In the genomic region with DNA sequence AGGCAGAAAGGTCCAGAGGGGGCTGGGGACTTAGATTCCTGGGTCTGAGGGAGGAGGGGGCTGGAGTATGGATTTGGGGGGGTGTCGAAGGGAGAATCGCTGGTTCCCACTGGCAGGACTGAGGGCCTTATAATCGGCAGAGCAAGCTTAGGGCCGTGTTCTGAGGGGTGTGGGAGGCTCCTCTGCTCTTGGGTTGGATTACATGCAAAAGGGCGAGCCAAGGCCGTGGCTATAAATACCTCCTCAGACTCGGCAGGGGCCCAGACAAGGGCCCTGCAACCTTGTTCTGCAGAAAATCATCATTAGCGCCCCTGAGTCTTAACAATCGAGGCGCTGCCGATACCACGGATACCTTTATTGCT, we compare ENCODE assay signal across 8 cellular contexts. TPM values are rescaled to one million over a fixed set of nuclear protein-coding genes. Genes with fewer than 3 reads are reported as not detected.
DNase-seq lines count a peak whose midpoint lies in the region; ATAC-seq and TF ChIP-seq lines count a peak whose summit lies in the region.

No MANE protein-coding gene starts in this region.

- H3K9me3 ChIP-seq in SU-DHL-6 (ENCODE audit: insufficient read depth, low read length): no peaks in the 10 kb centered on the region
- H3K9me3 ChIP-seq in cardiac muscle cell (ENCODE audit: low read depth): no peaks in the 10 kb centered on the region

- H3K4me3 ChIP-seq in SU-DHL-6 (ENCODE audit: insufficient read depth, low read length, poor library complexity, severe bottlenecking) (peak overlapping the region; percentile 32), cardiac muscle cell (peak overlapping the region; percentile 65)

- no peaks in the 10 kb centered on the region for H3K36me3 ChIP-seq in SU-DHL-6 (ENCODE audit: low read length)
- H3K36me3 ChIP-seq in cardiac muscle cell: no peaks in the 10 kb centered on the region

- H3K27me3 ChIP-seq in SU-DHL-6 (ENCODE audit: low read length): no peaks in the 10 kb centered on the region
- H3K27me3 ChIP-seq in cardiac muscle cell: no peaks in the 10 kb centered on the region

- no peaks in the 10 kb centered on the region for H3K27me3 Mint-ChIP-seq in stimulated activated memory B cell treated with anti-CD40 and anti-IgM and Interleukin-4, amounts not matched to agents 10 μg/mL and 1 μg/mL and 100 μg/mL, for 72 hours

- no peaks in the 10 kb centered on the region for H4K20me1 ChIP-seq in SU-DHL-6 (ENCODE audit: low read depth, low read length)

- H2AFZ ChIP-seq in SU-DHL-6 (ENCODE audit: low read depth, low read length, severe bottlenecking): peak overlapping the region; percentile 62

- peaks cover 22% of the 10 kb centered on the region for H3K4me1 ChIP-seq in cardiac muscle cell (ENCODE audit: low read depth)

- H3K9me3 Mint-ChIP-seq in stimulated activated memory B cell treated with anti-CD40 and anti-IgM and Interleukin-4, amounts not matched to agents 10 μg/mL and 1 μg/mL and 100 μg/mL, for 72 hours: peaks cover 7% of the 10 kb centered on the region

- peak overlapping the region; percentile 84 for H3K4me2 ChIP-seq in SU-DHL-6 (ENCODE audit: low read depth, low read length, poor library complexity, severe bottlenecking)

- DNase-seq in cardiac muscle cell (ENCODE audit: low read depth in 1 of 2, low spot score in 1 of 2): no peak
- no peak for DNase-seq in cerebellar nuclear complex (lab: John Stamatoyannopoulos, UW)
- no peak for DNase-seq in ureter (ENCODE audit: low spot score)
- no peak for DNase-seq in NCI-H187 treated with DMSO at 0.1 percent for 48 hours (lab: John Stamatoyannopoulos, UW)

- H3K4me3 Mint-ChIP-seq in stimulated activated memory B cell treated with anti-CD40 and anti-IgM and Interleukin-4, amounts not matched to agents 10 μg/mL and 1 μg/mL and 100 μg/mL, for 72 hours: peak overlapping the region; percentile 85

- H3K36me3 Mint-ChIP-seq in stimulated activated memory B cell treated with anti-CD40 and anti-IgM and Interleukin-4, amounts not matched to agents 10 μg/mL and 1 μg/mL and 100 μg/mL, for 72 hours: peaks cover 5% of the 10 kb centered on the region

- H3K9ac ChIP-seq in SU-DHL-6 (ENCODE audit: low read length): peak overlapping the region; percentile 63

- ATAC-seq in GM19452 (IDR thresholded peaks at IDR 0.05; ENCODE audit: unreplicated experiment): peak; percentile 5
- peak; percentile 5 for ATAC-seq in stimulated activated memory B cell treated with anti-CD40 and anti-IgM and Interleukin-4, amounts not matched to agents 10 μg/mL and 1 μg/mL and 100 μg/mL, for 72 hours
- no peak for ATAC-seq in HG03159 (IDR thresholded peaks at IDR 0.05; ENCODE audit: unreplicated experiment)

- TF ChIP-seq CTCF in SU-DHL-6 (IDR thresholded peaks at IDR 0.05; ENCODE audit: insufficient read depth, low read length, poor library complexity, severe bottlenecking) (no peak), cardiac muscle cell (IDR thresholded peaks at IDR 0.05; ENCODE audit: low read depth, low read length) (no peak)

- H3K27ac ChIP-seq in SU-DHL-6 (ENCODE audit: low read depth, low read length): no peak overlapping the region
- peak overlapping the region; percentile 60 for H3K27ac ChIP-seq in cardiac muscle cell

- peaks cover 18% of the 10 kb centered on the region for H3K4me1 Mint-ChIP-seq in stimulated activated memory B cell treated with anti-CD40 and anti-IgM and Interleukin-4, amounts not matched to agents 10 μg/mL and 1 μg/mL and 100 μg/mL, for 72 hours

- H3K9me2 ChIP-seq in SU-DHL-6 (replicated peaks; ENCODE audit: insufficient read depth, low read length): no peaks in the 10 kb centered on the region

- H3K79me2 ChIP-seq in SU-DHL-6 (ENCODE audit: insufficient read depth, low read length): no peaks in the 10 kb centered on the region

- H3F3A ChIP-seq in SU-DHL-6 (ENCODE audit: insufficient read depth): peaks cover 2% of the 10 kb centered on the region; the same call in 1 of the 2 replicates

- H3K27ac Mint-ChIP-seq in stimulated activated memory B cell treated with anti-CD40 and anti-IgM and Interleukin-4, amounts not matched to agents 10 μg/mL and 1 μg/mL and 100 μg/mL, for 72 hours: peak overlapping the region; percentile 87

RNA-seq across cellular contexts. Expression of gene MAMSTR, which starts 0.7 kb away (rescaled TPM):
- total RNA-seq in cardiac muscle cell: 3.5 and 4.7 TPM in 2 replicates
- 6.1 and 6.3 TPM in 2 replicates for polyA plus RNA-seq in cardiac muscle cell
- total RNA-seq in ureter: 2.2 TPM

RNA-seq across cellular contexts. Expression of gene RASIP1, which starts 20.2 kb away (rescaled TPM):
- total RNA-seq in cardiac muscle cell (3.2 and 5.5 TPM in 2 replicates), ureter (21.2 TPM)
- 1.5 and 2.9 TPM in 2 replicates for polyA plus RNA-seq in cardiac muscle cell

RNA-seq across cellular contexts. Expression of gene FUT2, which starts 24.5 kb away (rescaled TPM):
- total RNA-seq in cardiac muscle cell (not detected in 2 replicates), ureter (35.4 TPM)
- polyA plus RNA-seq in cardiac muscle cell: 0.11 and 0.55 TPM in 2 replicates

RNA-seq across cellular contexts. Expression of gene IZUMO1, which starts 26.5 kb away (rescaled TPM):
- not detected in 2 replicates for total RNA-seq in cardiac muscle cell
- polyA plus RNA-seq in cardiac muscle cell: 0.94 TPM in 1 of 2 replicates, not detected in the other
- total RNA-seq in ureter: 0.91 TPM

RNA-seq across cellular contexts. Expression of gene FUT1, which starts 32.2 kb away (rescaled TPM):
- total RNA-seq in cardiac muscle cell (0.14 and 0.21 TPM in 2 replicates), ureter (5.0 TPM)
- polyA plus RNA-seq in cardiac muscle cell: not detected in 2 replicates

Comparison
In these comparisons a context has a peak if more than half of its experiments do, and no peak if none do; other contexts are left out.
1. RNA of gene FUT2, which starts 24.5 kb away (total RNA-seq): 35.4 TPM in ureter (single experiment); not detected in cardiac muscle cell; every median in the first group is over 10 times any median in the second.